1 cellular context compared by ENCODE assay signal in the genomic region with DNA sequence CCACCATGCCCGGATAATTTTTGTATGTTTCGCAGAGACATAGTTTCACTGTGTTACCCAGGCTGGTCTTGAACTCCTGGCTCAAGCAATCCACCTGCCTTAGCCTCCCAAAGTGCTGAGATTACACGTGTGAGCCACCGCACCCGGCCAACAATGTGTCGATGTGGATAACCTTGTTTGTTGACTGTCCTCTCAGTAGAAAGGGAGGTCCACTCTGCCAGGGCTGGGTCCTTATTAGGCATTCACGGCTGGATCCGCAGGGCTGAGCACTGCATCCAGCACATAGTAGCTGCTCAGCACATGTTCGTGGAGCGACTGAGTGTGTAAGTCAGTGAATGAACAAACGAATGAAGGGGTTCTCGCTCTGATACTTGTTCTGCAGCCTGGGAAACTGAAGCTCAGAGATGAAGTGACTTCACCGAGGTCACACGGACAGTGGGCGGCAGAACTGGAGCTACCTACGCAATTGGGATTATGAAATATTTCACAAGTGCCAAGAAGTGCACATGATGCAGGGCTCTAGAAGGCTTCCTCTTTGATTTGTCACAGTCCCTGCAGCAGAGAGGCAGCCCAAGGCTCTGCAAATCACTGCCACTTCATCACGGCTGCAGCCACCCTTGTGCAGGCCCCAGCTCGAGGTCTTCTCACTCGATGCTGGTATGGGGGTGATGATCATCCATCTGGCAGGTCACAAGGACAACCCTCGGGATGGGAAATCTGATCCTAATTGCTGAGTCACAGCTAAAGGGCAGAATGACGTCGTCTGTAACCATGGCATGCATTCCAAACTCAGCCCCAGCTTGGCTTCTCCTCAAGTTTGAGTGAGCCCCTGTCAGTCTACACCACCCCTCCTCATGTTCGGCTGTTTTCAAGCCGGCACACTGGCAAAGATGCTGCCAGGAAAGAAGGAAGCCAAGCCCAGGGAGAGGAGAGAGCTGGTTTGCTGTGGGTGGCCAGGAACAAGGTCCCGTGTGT.
TF ChIP-seq lines count a peak whose summit lies in the region.

No MANE protein-coding gene starts in this region.

TF ChIP-seq in GM12878, 131 proteins besides CTCF, POLR2A, EP300 and RAD21:
- TF ChIP-seq, protein P1, sequence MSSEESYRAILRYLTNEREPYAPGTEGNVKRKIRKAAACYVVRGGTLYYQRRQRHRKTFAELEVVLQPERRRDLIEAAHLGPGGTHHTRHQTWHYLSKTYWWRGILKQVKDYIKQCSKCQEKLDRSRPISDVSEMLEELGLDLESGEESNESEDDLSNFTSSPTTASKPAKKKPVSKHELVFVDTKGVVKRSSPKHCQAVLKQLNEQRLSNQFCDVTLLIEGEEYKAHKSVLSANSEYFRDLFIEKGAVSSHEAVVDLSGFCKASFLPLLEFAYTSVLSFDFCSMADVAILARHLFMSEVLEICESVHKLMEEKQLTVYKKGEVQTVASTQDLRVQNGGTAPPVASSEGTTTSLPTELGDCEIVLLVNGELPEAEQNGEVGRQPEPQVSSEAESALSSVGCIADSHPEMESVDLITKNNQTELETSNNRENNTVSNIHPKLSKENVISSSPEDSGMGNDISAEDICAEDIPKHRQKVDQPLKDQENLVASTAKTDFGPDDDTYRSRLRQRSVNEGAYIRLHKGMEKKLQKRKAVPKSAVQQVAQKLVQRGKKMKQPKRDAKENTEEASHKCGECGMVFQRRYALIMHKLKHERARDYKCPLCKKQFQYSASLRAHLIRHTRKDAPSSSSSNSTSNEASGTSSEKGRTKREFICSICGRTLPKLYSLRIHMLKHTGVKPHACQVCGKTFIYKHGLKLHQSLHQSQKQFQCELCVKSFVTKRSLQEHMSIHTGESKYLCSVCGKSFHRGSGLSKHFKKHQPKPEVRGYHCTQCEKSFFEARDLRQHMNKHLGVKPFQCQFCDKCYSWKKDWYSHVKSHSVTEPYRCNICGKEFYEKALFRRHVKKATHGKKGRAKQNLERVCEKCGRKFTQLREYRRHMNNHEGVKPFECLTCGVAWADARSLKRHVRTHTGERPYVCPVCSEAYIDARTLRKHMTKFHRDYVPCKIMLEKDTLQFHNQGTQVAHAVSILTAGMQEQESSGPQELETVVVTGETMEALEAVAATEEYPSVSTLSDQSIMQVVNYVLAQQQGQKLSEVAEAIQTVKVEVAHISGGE (CRISPR knock-in tag; IDR thresholded peaks at IDR 0.05) = no peak
- TF ChIP-seq ESRRA (IDR thresholded peaks at IDR 0.05; ENCODE audit: low read length) = no peak
- TF ChIP-seq SP1 (IDR thresholded peaks at IDR 0.05; ENCODE audit: low read depth, low read length) = no peak
- no peak for TF ChIP-seq NFXL1 (IDR thresholded peaks at IDR 0.05; ENCODE audit: borderline replicate concordance)
- no peak for TF ChIP-seq FOXM1 (IDR thresholded peaks at IDR 0.05; ENCODE audit: low read depth, low read length)
- TF ChIP-seq MTA2 (IDR thresholded peaks at IDR 0.05; ENCODE audit: low read depth) = no peak
- TF ChIP-seq ATF7 (IDR thresholded peaks at IDR 0.05; ENCODE audit: low read depth) = no peak
- TF ChIP-seq, protein P2, sequence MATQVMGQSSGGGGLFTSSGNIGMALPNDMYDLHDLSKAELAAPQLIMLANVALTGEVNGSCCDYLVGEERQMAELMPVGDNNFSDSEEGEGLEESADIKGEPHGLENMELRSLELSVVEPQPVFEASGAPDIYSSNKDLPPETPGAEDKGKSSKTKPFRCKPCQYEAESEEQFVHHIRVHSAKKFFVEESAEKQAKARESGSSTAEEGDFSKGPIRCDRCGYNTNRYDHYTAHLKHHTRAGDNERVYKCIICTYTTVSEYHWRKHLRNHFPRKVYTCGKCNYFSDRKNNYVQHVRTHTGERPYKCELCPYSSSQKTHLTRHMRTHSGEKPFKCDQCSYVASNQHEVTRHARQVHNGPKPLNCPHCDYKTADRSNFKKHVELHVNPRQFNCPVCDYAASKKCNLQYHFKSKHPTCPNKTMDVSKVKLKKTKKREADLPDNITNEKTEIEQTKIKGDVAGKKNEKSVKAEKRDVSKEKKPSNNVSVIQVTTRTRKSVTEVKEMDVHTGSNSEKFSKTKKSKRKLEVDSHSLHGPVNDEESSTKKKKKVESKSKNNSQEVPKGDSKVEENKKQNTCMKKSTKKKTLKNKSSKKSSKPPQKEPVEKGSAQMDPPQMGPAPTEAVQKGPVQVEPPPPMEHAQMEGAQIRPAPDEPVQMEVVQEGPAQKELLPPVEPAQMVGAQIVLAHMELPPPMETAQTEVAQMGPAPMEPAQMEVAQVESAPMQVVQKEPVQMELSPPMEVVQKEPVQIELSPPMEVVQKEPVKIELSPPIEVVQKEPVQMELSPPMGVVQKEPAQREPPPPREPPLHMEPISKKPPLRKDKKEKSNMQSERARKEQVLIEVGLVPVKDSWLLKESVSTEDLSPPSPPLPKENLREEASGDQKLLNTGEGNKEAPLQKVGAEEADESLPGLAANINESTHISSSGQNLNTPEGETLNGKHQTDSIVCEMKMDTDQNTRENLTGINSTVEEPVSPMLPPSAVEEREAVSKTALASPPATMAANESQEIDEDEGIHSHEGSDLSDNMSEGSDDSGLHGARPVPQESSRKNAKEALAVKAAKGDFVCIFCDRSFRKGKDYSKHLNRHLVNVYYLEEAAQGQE (IDR thresholded peaks at IDR 0.05; ENCODE audit: low read depth, low read length) = no peak
- TF ChIP-seq CBFB (IDR thresholded peaks at IDR 0.05; ENCODE audit: low read depth) = no peak
- no peak for TF ChIP-seq NFIC (IDR thresholded peaks at IDR 0.05; ENCODE audit: low read depth, low read length)
- no peak for TF ChIP-seq SREBF1 (IDR thresholded peaks at IDR 0.05; ENCODE audit: low read length)
- TF ChIP-seq, protein P3, sequence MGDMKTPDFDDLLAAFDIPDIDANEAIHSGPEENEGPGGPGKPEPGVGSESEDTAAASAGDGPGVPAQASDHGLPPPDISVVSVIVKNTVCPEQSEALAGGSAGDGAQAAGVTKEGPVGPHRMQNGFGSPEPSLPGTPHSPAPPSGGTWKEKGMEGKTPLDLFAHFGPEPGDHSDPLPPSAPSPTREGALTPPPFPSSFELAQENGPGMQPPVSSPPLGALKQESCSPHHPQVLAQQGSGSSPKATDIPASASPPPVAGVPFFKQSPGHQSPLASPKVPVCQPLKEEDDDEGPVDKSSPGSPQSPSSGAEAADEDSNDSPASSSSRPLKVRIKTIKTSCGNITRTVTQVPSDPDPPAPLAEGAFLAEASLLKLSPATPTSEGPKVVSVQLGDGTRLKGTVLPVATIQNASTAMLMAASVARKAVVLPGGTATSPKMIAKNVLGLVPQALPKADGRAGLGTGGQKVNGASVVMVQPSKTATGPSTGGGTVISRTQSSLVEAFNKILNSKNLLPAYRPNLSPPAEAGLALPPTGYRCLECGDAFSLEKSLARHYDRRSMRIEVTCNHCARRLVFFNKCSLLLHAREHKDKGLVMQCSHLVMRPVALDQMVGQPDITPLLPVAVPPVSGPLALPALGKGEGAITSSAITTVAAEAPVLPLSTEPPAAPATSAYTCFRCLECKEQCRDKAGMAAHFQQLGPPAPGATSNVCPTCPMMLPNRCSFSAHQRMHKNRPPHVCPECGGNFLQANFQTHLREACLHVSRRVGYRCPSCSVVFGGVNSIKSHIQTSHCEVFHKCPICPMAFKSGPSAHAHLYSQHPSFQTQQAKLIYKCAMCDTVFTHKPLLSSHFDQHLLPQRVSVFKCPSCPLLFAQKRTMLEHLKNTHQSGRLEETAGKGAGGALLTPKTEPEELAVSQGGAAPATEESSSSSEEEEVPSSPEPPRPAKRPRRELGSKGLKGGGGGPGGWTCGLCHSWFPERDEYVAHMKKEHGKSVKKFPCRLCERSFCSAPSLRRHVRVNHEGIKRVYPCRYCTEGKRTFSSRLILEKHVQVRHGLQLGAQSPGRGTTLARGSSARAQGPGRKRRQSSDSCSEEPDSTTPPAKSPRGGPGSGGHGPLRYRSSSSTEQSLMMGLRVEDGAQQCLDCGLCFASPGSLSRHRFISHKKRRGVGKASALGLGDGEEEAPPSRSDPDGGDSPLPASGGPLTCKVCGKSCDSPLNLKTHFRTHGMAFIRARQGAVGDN (IDR thresholded peaks at IDR 0.05) = no peak
- no peak for TF ChIP-seq ZNF217 (IDR thresholded peaks at IDR 0.05)
- TF ChIP-seq, protein P4, sequence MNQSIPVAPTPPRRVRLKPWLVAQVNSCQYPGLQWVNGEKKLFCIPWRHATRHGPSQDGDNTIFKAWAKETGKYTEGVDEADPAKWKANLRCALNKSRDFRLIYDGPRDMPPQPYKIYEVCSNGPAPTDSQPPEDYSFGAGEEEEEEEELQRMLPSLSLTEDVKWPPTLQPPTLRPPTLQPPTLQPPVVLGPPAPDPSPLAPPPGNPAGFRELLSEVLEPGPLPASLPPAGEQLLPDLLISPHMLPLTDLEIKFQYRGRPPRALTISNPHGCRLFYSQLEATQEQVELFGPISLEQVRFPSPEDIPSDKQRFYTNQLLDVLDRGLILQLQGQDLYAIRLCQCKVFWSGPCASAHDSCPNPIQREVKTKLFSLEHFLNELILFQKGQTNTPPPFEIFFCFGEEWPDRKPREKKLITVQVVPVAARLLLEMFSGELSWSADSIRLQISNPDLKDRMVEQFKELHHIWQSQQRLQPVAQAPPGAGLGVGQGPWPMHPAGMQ (IDR thresholded peaks at IDR 0.05; ENCODE audit: borderline replicate concordance) = no peak
- no peak for TF ChIP-seq SREBF2 (IDR thresholded peaks at IDR 0.05; ENCODE audit: low read length)
- no peak for TF ChIP-seq RFX5 (IDR thresholded peaks at IDR 0.05; ENCODE audit: low read depth, low read length)
- TF ChIP-seq NR2C1 (IDR thresholded peaks at IDR 0.05) = no peak
